16 cellular contexts compared by ENCODE assay signal in genomic region chr10:822197-822596, GRCh38.
"Had no signal": no experiment of that assay in that cellular context is flagged by ENCODE, and none has a peak within 500 bp of the region (broad histone marks: within the 10 kb centered on the region; RNA-seq: fewer than 3 reads in every experiment).

No MANE protein-coding gene starts in this region.

- H3K4me1 ChIP-seq: testis had no signal

- H3K27me3 Mint-ChIP-seq: activated naive CD8-positive, alpha-beta T cell treated with anti-CD3 and anti-CD28 coated beads, Interleukin-2, amount 10 ng/mL, durations not matched to agents 7 days and 5 days; activated T-helper 17 cell treated with anti-CD3 and anti-CD28 coated beads, Interleukin-2, amount 50 U/mL, for 72 hours; progenitor cell of endocrine pancreas had no signal

- H3K9me3 Mint-ChIP-seq: activated naive CD8-positive, alpha-beta T cell treated with anti-CD3 and anti-CD28 coated beads, Interleukin-2, amount 10 ng/mL, durations not matched to agents 7 days and 5 days; activated T-helper 17 cell treated with anti-CD3 and anti-CD28 coated beads, Interleukin-2, amount 50 U/mL, for 72 hours; nephron had no signal

- H3K9me3 ChIP-seq: body of pancreas, esophagus squamous epithelium, stomach, testis, upper lobe of left lung had no signal

- ATAC-seq: activated T-helper 17 cell treated with anti-CD3 and anti-CD28 coated beads, Interleukin-2, amount 50 U/mL, for 72 hours; body of pancreas had no signal

- H3K27ac ChIP-seq: body of pancreas, esophagus squamous epithelium, stomach, testis, upper lobe of left lung had no signal

- H3K4me3 ChIP-seq: body of pancreas, esophagus squamous epithelium, stomach, testis, upper lobe of left lung had no signal

- H3K4me3 Mint-ChIP-seq: activated T-helper 17 cell treated with anti-CD3 and anti-CD28 coated beads, Interleukin-2, amount 50 U/mL, for 72 hours; nephron had no signal

- H3K27ac Mint-ChIP-seq: nephron, progenitor cell of endocrine pancreas had no signal

- H3K27me3 ChIP-seq: body of pancreas, esophagus squamous epithelium, stomach, testis, upper lobe of left lung had no signal

- H3K4me1 Mint-ChIP-seq: activated T-helper 17 cell treated with anti-CD3 and anti-CD28 coated beads, Interleukin-2, amount 50 U/mL, for 72 hours; nephron had no signal

- DNase-seq: activated CD4-positive, alpha-beta T cell treated with anti-CD3 and anti-CD28 coated beads, Interleukin-2, amount 50 U/mL, for 1 hour; activated CD4-positive, CD25-positive, alpha-beta regulatory T cell treated with anti-CD3 and anti-CD28 coated beads, Interleukin-2, amount 50 U/mL, for 72 hours; activated naive CD4-positive, alpha-beta T cell; activated naive CD8-positive, alpha-beta T cell treated with anti-CD3 and anti-CD28 coated beads, Interleukin-2, amount 10 ng/mL, durations not matched to agents 7 days and 5 days; body of pancreas; dermis blood vessel endothelial cell; effector memory CD4-positive, alpha-beta T cell; esophagus squamous epithelium; stimulated activated CD4-positive, alpha-beta T cell treated with anti-CD3 and anti-CD28 coated beads, Interleukin-2, amount 100 ng/mL, for 24 hours; stomach; T-helper 1 cell; testis had no signal
